In the genomic region with DNA sequence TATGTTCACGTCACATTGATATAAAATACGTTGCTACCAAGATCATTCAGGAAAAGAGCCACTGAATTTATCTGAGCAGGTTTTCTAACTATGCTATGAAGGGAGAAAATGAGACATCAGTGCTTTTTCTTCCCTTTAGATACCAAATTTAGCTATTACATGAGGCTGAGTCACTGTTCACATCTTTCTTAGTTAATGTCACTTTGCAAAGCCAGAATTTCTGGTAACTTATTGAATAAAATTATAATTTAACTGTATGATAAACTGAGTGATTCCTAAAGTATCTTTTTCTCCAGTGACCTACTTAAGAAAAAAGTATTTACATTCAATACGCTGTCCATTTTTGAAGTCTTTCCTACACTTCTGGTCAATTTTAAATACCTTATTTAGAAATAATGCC, we compare ENCODE assay signal across 23 cellular contexts.
"Had no signal": no experiment of that assay in that cellular context is flagged by ENCODE, and none has a peak within 500 bp of the region (broad histone marks: within the 10 kb centered on the region; RNA-seq: fewer than 3 reads in every experiment).

No MANE protein-coding gene starts in this region.

- DNase-seq: activated B cell treated with CpG ODN at 0.5 μM for 24 hours; activated CD4-positive, alpha-beta T cell treated with anti-CD3 and anti-CD28 coated beads for 36 hours; activated CD4-positive, alpha-beta T cell treated with anti-CD3 and anti-CD28 coated beads, Interleukin-2, amount 50 U/mL, for 48 hours; activated effector memory CD4-positive, alpha-beta T cell treated with Interleukin-2 at 50 U/mL for 16 hours; activated naive CD4-positive, alpha-beta T cell treated with anti-CD3 and anti-CD28 coated beads for 36 hours; activated T-cell treated with anti-CD3 and anti-CD28 coated beads, Interleukin-2, amount 50 U/mL, for 48 hours; aorta; brain microvascular endothelial cell; effector CD4-positive, alpha-beta T cell; erythroblast; head of caudate nucleus; islet precursor cell; left colon; mesenchymal stem cell; naive B cell; posterior cingulate gyrus; retina; sigmoid colon; stimulated activated CD4-positive, alpha-beta T cell treated with anti-CD3 and anti-CD28 coated beads, Interleukin-2, amount 100 ng/mL, for 48 hours; stimulated activated CD8-positive, alpha-beta memory T cell treated with anti-CD3 and anti-CD28 coated beads, Interleukin-4, amount 100 ng/mL, for 48 hours; stimulated activated naive CD4-positive, alpha-beta T cell; T-helper 9 cell had no signal

- H3K4me3 ChIP-seq: gastroesophageal sphincter, sigmoid colon had no signal

- H3K27ac ChIP-seq: brain microvascular endothelial cell, gastroesophageal sphincter, sigmoid colon had no signal
